Comparison of ENCODE assay signal across 1 cellular context in the genomic region with DNA sequence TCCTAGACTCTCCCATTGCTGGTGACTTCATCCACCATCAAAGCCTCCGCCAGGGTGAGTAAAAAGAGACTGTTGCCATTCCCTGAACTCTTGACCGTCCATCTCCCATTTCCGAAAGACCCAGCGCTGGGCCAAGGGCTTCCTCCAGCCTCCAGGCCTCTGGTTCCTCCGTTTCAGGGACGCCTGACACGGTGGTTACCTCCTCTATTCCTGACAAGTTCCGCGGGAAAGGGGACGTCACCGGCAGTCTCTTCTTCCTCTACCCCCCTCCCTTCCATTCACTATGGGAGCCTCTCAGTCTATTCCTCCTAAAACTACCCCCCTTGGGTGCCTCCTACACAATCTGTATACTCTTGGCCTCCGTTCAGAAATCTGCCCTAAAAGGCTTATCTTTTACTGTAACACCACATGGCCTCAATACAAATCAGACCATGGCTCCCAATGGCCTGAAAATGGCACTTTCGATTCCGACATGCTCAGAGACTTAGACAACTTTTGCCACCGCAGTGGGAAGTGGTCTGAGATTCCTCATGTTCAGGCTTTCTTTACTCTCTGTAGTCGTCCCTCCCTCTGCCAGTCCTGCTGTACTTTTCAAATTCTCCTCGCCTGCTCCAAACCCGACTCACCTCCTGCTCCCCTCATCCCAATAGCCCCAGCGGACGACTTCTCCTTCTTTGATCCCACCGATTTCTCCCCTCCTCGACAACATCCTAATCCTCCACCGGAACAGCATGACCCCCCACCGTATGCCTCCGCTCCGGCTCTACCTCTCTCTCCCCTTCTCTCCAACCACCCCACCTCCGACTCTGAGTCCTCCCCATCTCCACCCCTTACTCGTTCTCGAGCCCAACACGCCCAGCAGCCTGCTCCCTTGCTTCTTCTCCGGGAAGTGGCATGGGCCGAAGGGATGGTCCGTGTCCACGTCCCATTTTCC.
TF ChIP-seq lines count a peak whose summit lies in the region.

No MANE protein-coding gene starts in this region.

TF ChIP-seq in H1, 55 proteins besides CTCF, POLR2A, EP300 and RAD21:
- TF ChIP-seq CEBPB (IDR thresholded peaks at IDR 0.05; ENCODE audit: low read depth, low read length) = no peak
- no peak for TF ChIP-seq BCL11A (IDR thresholded peaks at IDR 0.05; ENCODE audit: low read depth in 2 of 2, low read length in 2 of 2)
- TF ChIP-seq CHD1 (IDR thresholded peaks at IDR 0.05; ENCODE audit: low read depth, low read length) = no peak
- no peak for TF ChIP-seq POU5F1 (IDR thresholded peaks at IDR 0.05; ENCODE audit: low read depth, low read length)
- no peak for TF ChIP-seq EZH2 (IDR thresholded peaks at IDR 0.05; ENCODE audit: low read depth, low read length, severe bottlenecking)
- no peak for TF ChIP-seq MAFK (IDR thresholded peaks at IDR 0.05; ENCODE audit: low read depth, low read length)
- no peak for TF ChIP-seq CHD7 (IDR thresholded peaks at IDR 0.05; ENCODE audit: insufficient replicate concordance, low read length)
- TF ChIP-seq TAF7 (optimal IDR thresholded peaks at IDR 0.05; ENCODE audit: borderline replicate concordance, low read depth, low read length) = no peak
- TF ChIP-seq YY1 (IDR thresholded peaks at IDR 0.05; ENCODE audit: low read depth, low read length) = no peak
- TF ChIP-seq HDAC2 (IDR thresholded peaks at IDR 0.05; ENCODE audit: borderline replicate concordance in 1 of 2, low read depth in 2 of 2, low read length in 2 of 2) = no peak
- TF ChIP-seq JUND (IDR thresholded peaks at IDR 0.05; ENCODE audit: low read length) = no peak
- TF ChIP-seq KDM4A (IDR thresholded peaks at IDR 0.05; ENCODE audit: low read depth, low read length, severe bottlenecking) = no peak
- no peak for TF ChIP-seq NRF1 (IDR thresholded peaks at IDR 0.05; ENCODE audit: low read depth, low read length)
- TF ChIP-seq RXRA (IDR thresholded peaks at IDR 0.05; ENCODE audit: insufficient read depth, low read depth, low read length) = no peak
- TF ChIP-seq TAF1 (IDR thresholded peaks at IDR 0.05; ENCODE audit: low read depth, low read length) = no peak
TF ChIP-seq in H1: peak in this region for 0.
